8 cellular contexts compared by ENCODE assay signal in genomic region chr2:28750316-28751101, GRCh38. TPM values are rescaled to one million over a fixed set of nuclear protein-coding genes. Genes with fewer than 3 reads are reported as not detected.
A peak's percentile ranks its signal among the peaks of the same experiment; 100 is the strongest.
DNase-seq lines count a peak whose midpoint lies in the region; ATAC-seq and TF ChIP-seq lines count a peak whose summit lies in the region.

No MANE protein-coding gene starts in this region.

- H3K9me3 ChIP-seq in DND-41 (ENCODE audit: insufficient read depth, low read length, severe bottlenecking) = no peaks in the 10 kb centered on the region
- no peaks in the 10 kb centered on the region for H3K9me3 ChIP-seq in Karpas-422 (ENCODE audit: low read length)
- no peaks in the 10 kb centered on the region for H3K9me3 ChIP-seq in uterus

- H3K9ac ChIP-seq in DND-41 (ENCODE audit: low read depth, low read length) (peak overlapping the region; percentile 95), Karpas-422 (ENCODE audit: low read length) (peak overlapping the region; percentile 91)

- TF ChIP-seq POLR2A in uterus (IDR thresholded peaks at IDR 0.05) = peak in 1 of 2 donors; percentile 26

- peak overlapping the region; percentile 94 for H3K27ac Mint-ChIP-seq in activated CD4-positive, alpha-beta memory T cell treated with anti-CD3 and anti-CD28 coated beads, Interleukin-2, amount 10 ng/mL, durations not matched to agents 7 days and 5 days
- peak overlapping the region; percentile 95 to 96 for H3K27ac Mint-ChIP-seq in natural killer cell

- H3K4me1 ChIP-seq in DND-41 (ENCODE audit: insufficient read depth, low read length) (peaks cover 34% of the 10 kb centered on the region), Karpas-422 (ENCODE audit: low read length) (peaks cover 35% of the 10 kb centered on the region), uterus (peaks cover 0 to 6% of the 10 kb centered on the region in 2 donors)

- H3K36me3 Mint-ChIP-seq in activated CD4-positive, alpha-beta memory T cell treated with anti-CD3 and anti-CD28 coated beads, Interleukin-2, amount 10 ng/mL, durations not matched to agents 7 days and 5 days (ENCODE audit: low read depth) = peaks cover 11% of the 10 kb centered on the region
- H3K36me3 Mint-ChIP-seq in natural killer cell = no peaks in the 10 kb centered on the region

- intact Hi-C loops in natural killer cell (cut with micrococcal nuclease) = loop anchor here (1.0 to 10.0 kb wide), 9 partner anchors 60 to 367 kb away; partner anchors contain the start of genes CLIP4, SPDYA and WDR43
- intact Hi-C loops in uterus (cut with DNase I; ENCODE audit: low total_unique reads) = loop anchor here (5.0 to 10.0 kb wide), 2 partner anchors 88 to 156 kb away; no protein-coding TSS in a partner anchor

- H4K20me1 ChIP-seq in DND-41 (ENCODE audit: insufficient read depth, low read length) (peaks cover 18% of the 10 kb centered on the region), Karpas-422 (ENCODE audit: insufficient read depth, low read depth, low read length) (peaks cover 16% of the 10 kb centered on the region)

- no peaks in the 10 kb centered on the region for H3K9me3 Mint-ChIP-seq in activated CD4-positive, alpha-beta memory T cell treated with anti-CD3 and anti-CD28 coated beads, Interleukin-2, amount 10 ng/mL, durations not matched to agents 7 days and 5 days
- H3K9me3 Mint-ChIP-seq in natural killer cell = no peaks in the 10 kb centered on the region

- POLR2A ChIA-PET in activated CD4-positive, alpha-beta memory T cell treated with anti-CD3 and anti-CD28 coated beads, Interleukin-2, amount 10 ng/mL, durations not matched to agents 7 days and 5 days (lab: Charles Lee) = interaction anchor here (0.6 to 5.5 kb wide), 17 partner anchors 9 to 365 kb away, joined by 3 to 50 read pairs (median 5); partner anchors contain the start of genes TRMT61B and WDR43

- H3K4me1 Mint-ChIP-seq in activated CD4-positive, alpha-beta memory T cell treated with anti-CD3 and anti-CD28 coated beads, Interleukin-2, amount 10 ng/mL, durations not matched to agents 7 days and 5 days = peaks cover 51% of the 10 kb centered on the region
- H3K4me1 Mint-ChIP-seq in natural killer cell = peaks cover 38 to 39% of the 10 kb centered on the region in 2 donors

- no peaks in the 10 kb centered on the region for H3K27me3 Mint-ChIP-seq in activated CD4-positive, alpha-beta memory T cell treated with anti-CD3 and anti-CD28 coated beads, Interleukin-2, amount 10 ng/mL, durations not matched to agents 7 days and 5 days
- H3K27me3 Mint-ChIP-seq in natural killer cell (ENCODE audit: low read depth in 2 of 2) = no peaks in the 10 kb centered on the region

- DNase-seq in DND-41 (peak; percentile 11), Karpas-422 (peak; percentile 65), epithelial cell of proximal tubule (ENCODE audit: low read depth) (peak; percentile 61), natural killer cell (peak; percentile 15), uterus (peak in 1 of 2 donors; percentile 45), NCI-H128 (lab: John Stamatoyannopoulos, UW; ENCODE audit: unreplicated experiment) (no peak)
- peak; percentile 40 for DNase-seq in activated CD4-positive, alpha-beta memory T cell treated with anti-CD3 and anti-CD28 coated beads, Interleukin-2, amount 10 ng/mL, durations not matched to agents 7 days and 5 days

- CTCF ChIA-PET in activated CD4-positive, alpha-beta memory T cell treated with anti-CD3 and anti-CD28 coated beads, Interleukin-2, amount 10 ng/mL, durations not matched to agents 7 days and 5 days (lab: Charles Lee) = interaction anchor here (0.6 to 7.6 kb wide), 6 partner anchors 20 to 205 kb away, joined by 3 to 108 read pairs (median 4); no protein-coding TSS in a partner anchor

- H3K9me2 ChIP-seq in Karpas-422 (replicated peaks; ENCODE audit: insufficient read depth, low read length) = no peaks in the 10 kb centered on the region

- peak overlapping the region; percentile 97 for H3K27ac ChIP-seq in DND-41 (ENCODE audit: low read length)
- H3K27ac ChIP-seq in Karpas-422 (ENCODE audit: low read length) = peak overlapping the region; percentile 89
- H3K27ac ChIP-seq in uterus = peak overlapping the region; percentile 100

- peak overlapping the region; percentile 91 for H3K4me3 Mint-ChIP-seq in activated CD4-positive, alpha-beta memory T cell treated with anti-CD3 and anti-CD28 coated beads, Interleukin-2, amount 10 ng/mL, durations not matched to agents 7 days and 5 days
- peak overlapping the region; percentile 97 for H3K4me3 Mint-ChIP-seq in natural killer cell

- H3K27me3 ChIP-seq in DND-41 (ENCODE audit: insufficient read depth, low read length, poor library complexity) = no peaks in the 10 kb centered on the region
- no peaks in the 10 kb centered on the region for H3K27me3 ChIP-seq in Karpas-422 (ENCODE audit: low read length)
- H3K27me3 ChIP-seq in uterus = no peaks in the 10 kb centered on the region

- H3K79me2 ChIP-seq in DND-41 (ENCODE audit: insufficient read depth, low read length) = peaks cover 46% of the 10 kb centered on the region
- peaks cover 47% of the 10 kb centered on the region for H3K79me2 ChIP-seq in Karpas-422 (ENCODE audit: low read length)

- H3K36me3 ChIP-seq in DND-41 (ENCODE audit: insufficient read depth, low read length) (peaks cover 3% of the 10 kb centered on the region; the same call in 1 of the 2 replicates), Karpas-422 (ENCODE audit: insufficient read depth, low read length) (peaks cover 6% of the 10 kb centered on the region; the same call in 1 of the 2 replicates), uterus (no peaks in the 10 kb centered on the region)

- H3K4me3 ChIP-seq in DND-41 (ENCODE audit: low read depth in 1 of 2, low read length in 2 of 2) = peak overlapping the region; percentile 84 to 86; a peak in 3 of 4 replicates
- H3K4me3 ChIP-seq in Karpas-422 (ENCODE audit: low read length) = peak overlapping the region; percentile 88
- peak overlapping the region; percentile 93 for H3K4me3 ChIP-seq in epithelial cell of proximal tubule (ENCODE audit: low read depth, low read length)
- peak overlapping the region; percentile 54 to 98 for H3K4me3 ChIP-seq in uterus

- H3K4me2 ChIP-seq in DND-41 (ENCODE audit: insufficient read depth, low read length) (peak overlapping the region; percentile 71), Karpas-422 (ENCODE audit: low read depth, low read length, poor library complexity, severe bottlenecking) (peak overlapping the region; percentile 81)

- TF ChIP-seq CTCF in DND-41 (IDR thresholded peaks at IDR 0.05; ENCODE audit: borderline replicate concordance, extremely low read depth, low read length, poor library complexity, severe bottlenecking) = no peak
- TF ChIP-seq CTCF in epithelial cell of proximal tubule (conservative IDR thresholded peaks at IDR 0.05; ENCODE audit: low read depth, low read length) = peak; percentile 28
- no peak for TF ChIP-seq CTCF in natural killer cell (IDR thresholded peaks at IDR 0.05)
- peak in 3 of 4 experiments; percentile 4 to 29 (median 25) for TF ChIP-seq CTCF in uterus (IDR thresholded peaks at IDR 0.05)

- ATAC-seq in DND-41 (ENCODE audit: insufficient read depth, low read depth) (no peak), natural killer cell (no peak), HG02798 (IDR thresholded peaks at IDR 0.05; ENCODE audit: poor library complexity, unreplicated experiment) (no peak)

- H2AFZ ChIP-seq in DND-41 (ENCODE audit: low read depth, low read length) = peak overlapping the region; percentile 96
- peak overlapping the region; percentile 65; the same call in 1 of the 2 replicates for H2AFZ ChIP-seq in Karpas-422 (ENCODE audit: low read length)

RNA-seq across cellular contexts. Expression of gene PPP1CB, which starts 1.1 kb away (rescaled TPM):
- 58.5 and 134 TPM in 2 replicates for total RNA-seq in Karpas-422 (2014; rRNA removed; shearing (Covaris generic); ENCODE audit: low replicate concordance)
- total RNA-seq in activated CD4-positive, alpha-beta memory T cell treated with anti-CD3 and anti-CD28 coated beads, Interleukin-2, amount 10 ng/mL, durations not matched to agents 7 days and 5 days = 100 to 1,000 TPM; 211 to 213 TPM
- total RNA-seq in epithelial cell of proximal tubule (157 and 173 TPM in 2 replicates), natural killer cell (100 to 1,000 TPM; 157 to 200 (median 181) TPM), uterus (100 to 1,000 TPM; 366 to 610 (median 470) TPM)

Comparison
In these comparisons a context has a peak if more than half of its experiments do, and no peak if none do; other contexts are left out.
1. CTCF ChIP-seq: peak in epithelial cell of proximal tubule (single experiment) and uterus (3 of 4); none in DND-41 (single experiment) and natural killer cell (single experiment).
2. Peak in every context shown above with its lines, with median percentiles within 50 percentile points of each other: H3K27ac ChIP-seq and H3K4me3 ChIP-seq.